30 cellular contexts compared by ENCODE assay signal in the genomic region with DNA sequence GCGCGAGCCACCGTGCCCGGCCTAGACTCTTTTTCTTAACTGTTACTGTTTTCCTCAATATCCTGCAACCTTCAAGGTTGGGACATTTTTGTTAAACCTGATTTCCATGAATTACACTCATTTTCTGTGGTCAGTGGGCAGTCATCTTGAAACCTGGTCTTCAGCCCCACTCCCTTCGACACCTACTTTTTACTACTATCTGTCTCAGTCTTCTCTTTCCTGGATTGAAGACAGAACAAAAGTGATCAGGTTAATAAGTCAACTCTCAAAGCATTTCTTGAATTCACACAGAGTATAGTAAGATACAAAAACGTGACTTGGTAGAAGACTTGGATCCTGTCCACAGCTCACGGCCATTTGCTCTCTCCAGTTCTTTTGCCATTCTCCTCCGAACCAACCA. TPM values are rescaled to one million over a fixed set of nuclear protein-coding genes. Genes with fewer than 3 reads are reported as not detected.
A peak's percentile ranks its signal among the peaks of the same experiment; 100 is the strongest.
DNase-seq lines count a peak whose midpoint lies in the region; ATAC-seq, FAIRE-seq and TF ChIP-seq lines count a peak whose summit lies in the region.
"Had no signal": no experiment of that assay in that cellular context is flagged by ENCODE, and none has a peak within 500 bp of the region (broad histone marks: within the 10 kb centered on the region; RNA-seq: fewer than 3 reads in every experiment).

No MANE protein-coding gene starts in this region.

- BruUV-seq in IMR-90 (replicated peaks; lab: Mats Ljungman, UMichigan) = no TSS peak

- H3K9me3 Mint-ChIP-seq in stimulated activated effector memory CD8-positive, alpha-beta T cell treated with anti-CD3 and anti-CD28 coated beads, Interleukin-12 subunit alpha, Interleukin-12 subunit beta, amount 100 ng/mL, for 72 hours = no peaks in the 10 kb centered on the region
- H3K9me3 Mint-ChIP-seq: activated CD4-positive, alpha-beta memory T cell treated with anti-CD3 and anti-CD28 coated beads for 36 hours; activated naive CD8-positive, alpha-beta T cell treated with anti-CD3 and anti-CD28 coated beads, Interleukin-2, amount 10 ng/mL, durations not matched to agents 7 days and 5 days had no signal

- H4K5ac ChIP-seq in IMR-90 (ENCODE audit: low read depth, low read length) = no peak overlapping the region

- H3K4me3 Mint-ChIP-seq in T-helper 17 cell = no peak overlapping the region
- peak overlapping the region; percentile 58 for H3K4me3 Mint-ChIP-seq in stimulated activated effector memory CD8-positive, alpha-beta T cell treated with anti-CD3 and anti-CD28 coated beads, Interleukin-12 subunit alpha, Interleukin-12 subunit beta, amount 100 ng/mL, for 72 hours
- H3K4me3 Mint-ChIP-seq: activated CD4-positive, alpha-beta memory T cell treated with anti-CD3 and anti-CD28 coated beads for 36 hours; activated naive CD8-positive, alpha-beta T cell treated with anti-CD3 and anti-CD28 coated beads, Interleukin-2, amount 10 ng/mL, durations not matched to agents 7 days and 5 days had no signal

- no peak overlapping the region for H4K91ac ChIP-seq in IMR-90 (ENCODE audit: insufficient read depth, low read depth, low read length)

- TF ChIP-seq CTCF in IMR-90 (conservative IDR thresholded peaks at IDR 0.05; ENCODE audit: low read depth, low read length) = no peak
- no peak for TF ChIP-seq CTCF in hepatocyte (IDR thresholded peaks at IDR 0.05; ENCODE audit: poor library complexity)

- peak overlapping the region; percentile 52 for H3K4ac ChIP-seq in IMR-90 (ENCODE audit: low read depth, low read length)

- H4K20me1 ChIP-seq in IMR-90 (ENCODE audit: insufficient read depth, low read length) (peaks cover 73% of the 10 kb centered on the region), hepatocyte (ENCODE audit: insufficient read depth, poor library complexity, severe bottlenecking) (peaks cover 26% of the 10 kb centered on the region)

- H3K4me3 ChIP-seq in IMR-90 (ENCODE audit: insufficient read depth, low read depth, low read length) (no peak overlapping the region), hepatocyte (no peak overlapping the region)
- H3K4me3 ChIP-seq: ascending aorta, psoas muscle, upper lobe of left lung had no signal

- CTCF ChIA-PET in IMR-90 (lab: Yijun Ruan, JAX) = no interaction called here

- no peak overlapping the region for H2BK5ac ChIP-seq in IMR-90 (ENCODE audit: low read depth, low read length, poor library complexity, severe bottlenecking)

- dilution Hi-C loops in IMR-90 (cut with HindIII; ENCODE audit: low sequenced_read_pairs, unreplicated experiment) = no loop called here

- H2AK9ac ChIP-seq in IMR-90 (replicated peaks; ENCODE audit: low read depth, low read length, poor library complexity) = no peak overlapping the region

- no peak overlapping the region for H3K9ac ChIP-seq in IMR-90 (ENCODE audit: low read depth, low read length)

- H2AFZ ChIP-seq in IMR-90 (replicated peaks; ENCODE audit: low read length, poor library complexity) = no peak overlapping the region
- no peak overlapping the region for H2AFZ ChIP-seq in hepatocyte

- no peak overlapping the region for H2BK20ac ChIP-seq in IMR-90 (ENCODE audit: low read depth, low read length)

- no CpG with 5 or more reads among the region's 8 CpGs for WGBS in IMR-90 (ENCODE audit: extremely low coverage in 2 of 2, insufficient read length in 1 of 2), 2 experiments
- 95% methylated on average over 8 of the region's 8 CpGs for WGBS in hepatocyte (ENCODE audit: low lambda C conversion rate, missing lambda C conversion rate)

- H3K4me1 ChIP-seq in IMR-90 (ENCODE audit: control insufficient read depth, insufficient read depth, low read length) (peaks cover 19% of the 10 kb centered on the region), hepatocyte (ENCODE audit: insufficient read depth) (peaks cover 25% of the 10 kb centered on the region)

- no peak overlapping the region for H3K4me2 ChIP-seq in IMR-90 (ENCODE audit: low read depth, low read length)
- no peak overlapping the region for H3K4me2 ChIP-seq in hepatocyte

- FAIRE-seq in HTR-8/SVneo (lab: Jason Lieb, UNC) = no peak
- FAIRE-seq: colon had no signal

- H3K4me1 Mint-ChIP-seq in T-helper 17 cell = peaks cover 56% of the 10 kb centered on the region
- H3K4me1 Mint-ChIP-seq in stimulated activated effector memory CD8-positive, alpha-beta T cell treated with anti-CD3 and anti-CD28 coated beads, Interleukin-12 subunit alpha, Interleukin-12 subunit beta, amount 100 ng/mL, for 72 hours = peaks cover 74% of the 10 kb centered on the region

- POLR2A ChIA-PET in IMR-90 (lab: Charles Lee; ENCODE audit: unreplicated experiment) = no interaction called here

- no peak for TF ChIP-seq RAD21 in IMR-90 (IDR thresholded peaks at IDR 0.05; ENCODE audit: low read length)

- H3K18ac ChIP-seq in IMR-90 (ENCODE audit: low read depth, low read length) = no peak overlapping the region

- peak overlapping the region; percentile 94 for H3K27ac Mint-ChIP-seq in T-helper 17 cell
- H3K27ac Mint-ChIP-seq in stimulated activated effector memory CD8-positive, alpha-beta T cell treated with anti-CD3 and anti-CD28 coated beads, Interleukin-12 subunit alpha, Interleukin-12 subunit beta, amount 100 ng/mL, for 72 hours = peak overlapping the region; percentile 12
- H3K27ac Mint-ChIP-seq: activated CD4-positive, alpha-beta memory T cell treated with anti-CD3 and anti-CD28 coated beads for 36 hours; activated naive CD8-positive, alpha-beta T cell treated with anti-CD3 and anti-CD28 coated beads, Interleukin-2, amount 10 ng/mL, durations not matched to agents 7 days and 5 days had no signal

- H3K27ac ChIP-seq in IMR-90 (ENCODE audit: insufficient read depth, low read length) (peak overlapping the region; percentile 30; the same call in 1 of the 2 replicates), hepatocyte (peak overlapping the region; percentile 23)
- H3K27ac ChIP-seq: ascending aorta, psoas muscle had no signal

- H3K27me3 Mint-ChIP-seq in T-helper 17 cell = no peaks in the 10 kb centered on the region
- H3K27me3 Mint-ChIP-seq: activated CD4-positive, alpha-beta memory T cell treated with anti-CD3 and anti-CD28 coated beads for 36 hours; activated naive CD8-positive, alpha-beta T cell treated with anti-CD3 and anti-CD28 coated beads, Interleukin-2, amount 10 ng/mL, durations not matched to agents 7 days and 5 days had no signal

- peak overlapping the region; percentile 44; the same call in 1 of the 2 replicates for H2AK5ac ChIP-seq in IMR-90 (ENCODE audit: low read depth, low read length)

- in situ Hi-C loops in IMR-90 (cut with MboI; ENCODE audit: low sequenced_read_pairs) = no loop called here

- no peak for TF ChIP-seq POLR2A in IMR-90 (IDR thresholded peaks at IDR 0.05; ENCODE audit: low read depth, low read length)
- TF ChIP-seq POLR2A in GM18505 (IDR thresholded peaks at IDR 0.05; ENCODE audit: borderline replicate concordance, extremely low read depth, insufficient read depth, insufficient read length) = no peak

- peaks cover 4% of the 10 kb centered on the region for H3K36me3 Mint-ChIP-seq in T-helper 17 cell (ENCODE audit: low read depth)
- H3K36me3 Mint-ChIP-seq in stimulated activated effector memory CD8-positive, alpha-beta T cell treated with anti-CD3 and anti-CD28 coated beads, Interleukin-12 subunit alpha, Interleukin-12 subunit beta, amount 100 ng/mL, for 72 hours = peaks cover 8% of the 10 kb centered on the region

- no peak overlapping the region for H3K56ac ChIP-seq in IMR-90 (ENCODE audit: extremely low read depth, insufficient read depth, low read length)

- H3K14ac ChIP-seq in IMR-90 (replicated peaks; ENCODE audit: low read depth, low read length) = peak overlapping the region; percentile 59

- H3K9me3 ChIP-seq in IMR-90 (ENCODE audit: control insufficient read depth, insufficient read depth, low read length) (no peaks in the 10 kb centered on the region), T-helper 17 cell (ENCODE audit: control insufficient read depth, low read length, poor library complexity, severe bottlenecking) (no peaks in the 10 kb centered on the region), hepatocyte (ENCODE audit: low read depth) (no peaks in the 10 kb centered on the region)
- H3K9me3 ChIP-seq: ascending aorta, psoas muscle, upper lobe of left lung had no signal

- H3K36me3 ChIP-seq in IMR-90 (ENCODE audit: control insufficient read depth, insufficient read depth, low read length) (peaks cover 5% of the 10 kb centered on the region; the same call in 1 of the 2 replicates), hepatocyte (replicated peaks; ENCODE audit: insufficient read depth, low read depth) (no peaks in the 10 kb centered on the region)
- H3K36me3 ChIP-seq: ascending aorta had no signal

- H3K23ac ChIP-seq in IMR-90 (ENCODE audit: low read depth, low read length) = peak overlapping the region; percentile 48; the same call in 1 of the 2 replicates

- DNase-seq in IMR-90 (no peak), T-helper 17 cell (no peak), hepatocyte (ENCODE audit: low spot score) (no peak), HTR-8/SVneo (ENCODE audit: insufficient read length, low spot score) (no peak), amygdala (lab: John Stamatoyannopoulos, UW) (no peak)
- no peak for DNase-seq in stimulated activated effector memory CD8-positive, alpha-beta T cell treated with anti-CD3 and anti-CD28 coated beads, Interleukin-12 subunit alpha, Interleukin-12 subunit beta, amount 100 ng/mL, for 72 hours (ENCODE audit: low spot score in 2 of 2)
- DNase-seq: activated CD4-positive, alpha-beta memory T cell treated with anti-CD3 and anti-CD28 coated beads for 36 hours; activated CD4-positive, alpha-beta T cell treated with anti-CD3 and anti-CD28 coated beads for 1 hour; activated effector memory CD4-positive, alpha-beta T cell treated with Interleukin-2 at 50 U/mL for 16 hours; activated naive CD8-positive, alpha-beta T cell treated with anti-CD3 and anti-CD28 coated beads, Interleukin-2, amount 10 ng/mL, durations not matched to agents 7 days and 5 days; C1 segment of cervical spinal cord; Calu3; DMS79; effector memory CD4-positive, alpha-beta T cell; GDM1; glutamatergic neuron; HCEC 1CT; mesendoderm; NCI-H1694; NCI-H510A; psoas muscle; stimulated activated CD4-positive, alpha-beta T cell treated with anti-CD3 and anti-CD28 coated beads, Interleukin-4, amount 100 ng/mL, for 1 hour; T-helper 2 cell; upper lobe of left lung had no signal

- intact Hi-C loops in IMR-90 (cut with micrococcal nuclease) = no loop called here

- ATAC-seq in IMR-90 (ENCODE audit: low read depth) = no peak
- no peak for ATAC-seq in T-helper 17 cell
- ATAC-seq in stimulated activated effector memory CD8-positive, alpha-beta T cell treated with anti-CD3 and anti-CD28 coated beads, Interleukin-12 subunit alpha, Interleukin-12 subunit beta, amount 100 ng/mL, for 72 hours = no peak
- ATAC-seq in GM18505 (IDR thresholded peaks at IDR 0.05; ENCODE audit: unreplicated experiment) = no peak
- ATAC-seq: psoas muscle, sciatic nerve, SK-N-SH treated with all-trans-retinoic acid at 6 μM for 48 hours had no signal

- no peaks in the 10 kb centered on the region for H3K9me2 ChIP-seq in hepatocyte (replicated peaks; ENCODE audit: insufficient read depth)

- H3K79me1 ChIP-seq in IMR-90 (ENCODE audit: low read depth in 1 of 2, low read length in 2 of 2) = peaks cover 40 to 84% of the 10 kb centered on the region in 2 experiments

- no peak overlapping the region for H4K8ac ChIP-seq in IMR-90 (ENCODE audit: low read depth in 2 of 2, low read length in 2 of 2)

- H3K9me1 ChIP-seq in IMR-90 (ENCODE audit: insufficient read depth, low read length) = peaks cover 48% of the 10 kb centered on the region

- 0 out of 3 replicates have a peak overlapping the region, but pooled peaks have one; percentile 53 for H2BK15ac ChIP-seq in IMR-90 (ENCODE audit: low read depth, low read length)

- H3K79me2 ChIP-seq in hepatocyte = peaks cover 98% of the 10 kb centered on the region

- no peaks in the 10 kb centered on the region for H3K27me3 ChIP-seq in IMR-90 (ENCODE audit: control insufficient read depth, insufficient read depth, low read length)
- H3K27me3 ChIP-seq in hepatocyte = no peaks in the 10 kb centered on the region
- H3K27me3 ChIP-seq: ascending aorta, upper lobe of left lung had no signal

- peak overlapping the region; percentile 27 for H2BK120ac ChIP-seq in IMR-90 (ENCODE audit: low read depth, low read length)

RNA-seq across cellular contexts. Expression of a gene that starts 6.1 kb away (rescaled TPM):
- 12.2 and 12.8 TPM in 2 replicates for total RNA-seq in IMR-90 (2012; rRNA removed)
- polyA plus RNA-seq in IMR-90 (2012; rRNA removed) = 40.9 and 41.3 TPM in 2 replicates
- polyA plus RNA-seq in IMR-90 (2012; cell fraction: cytosol; rRNA removed) = 32.0 and 34.9 TPM in 2 replicates
- polyA plus RNA-seq in IMR-90 (2012; cell fraction: nucleus; rRNA removed; ENCODE audit: low replicate concordance) = 214 and 296 TPM in 2 replicates
- total RNA-seq in T-helper 17 cell = 100 to 1,000 TPM; 188 to 263 TPM
- 24.4 and 45.3 TPM in 2 replicates for total RNA-seq in hepatocyte
- 39.7 and 49.4 TPM in 2 replicates for polyA plus RNA-seq in hepatocyte

RNA-seq across cellular contexts. Expression of a gene that starts 32.3 kb away (rescaled TPM):
- total RNA-seq in IMR-90 (2012; rRNA removed) = 9.4 and 12.5 TPM in 2 replicates
- 28.0 and 28.8 TPM in 2 replicates for polyA plus RNA-seq in IMR-90 (2012; rRNA removed)
- 12.4 and 16.5 TPM in 2 replicates for polyA plus RNA-seq in IMR-90 (2012; cell fraction: cytosol; rRNA removed)
- 159 and 191 TPM in 2 replicates for polyA plus RNA-seq in IMR-90 (2012; cell fraction: nucleus; rRNA removed; ENCODE audit: low replicate concordance)
- total RNA-seq in T-helper 17 cell = 10 to 100 TPM; 30.6 to 32.8 TPM
- total RNA-seq in hepatocyte = 13.9 and 25.2 TPM in 2 replicates
- polyA plus RNA-seq in hepatocyte = 21.8 and 27.3 TPM in 2 replicates

RNA-seq across cellular contexts. Expression of a gene that starts 43.3 kb away (rescaled TPM):
- total RNA-seq in IMR-90 (2012; rRNA removed) (217 and 244 TPM in 2 replicates), T-helper 17 cell (10 to 100 TPM; 54.3 to 59.7 TPM), hepatocyte (126 and 154 TPM in 2 replicates)
- polyA plus RNA-seq in IMR-90 (2012; rRNA removed) (254 and 291 TPM in 2 replicates), hepatocyte (287 and 295 TPM in 2 replicates)
- polyA plus RNA-seq in IMR-90 (2012; cell fraction: cytosol; rRNA removed) = 313 and 446 TPM in 2 replicates
- polyA plus RNA-seq in IMR-90 (2012; cell fraction: nucleus; rRNA removed; ENCODE audit: low replicate concordance) = 108 and 126 TPM in 2 replicates

RNA-seq across cellular contexts. Expression of a gene that starts 50.5 kb away (rescaled TPM):
- total RNA-seq in IMR-90 (2012; rRNA removed) = not detected in 2 replicates
- not detected in 2 replicates for polyA plus RNA-seq in IMR-90 (2012; rRNA removed)
- not detected in 2 replicates for polyA plus RNA-seq in IMR-90 (2012; cell fraction: cytosol; rRNA removed)
- polyA plus RNA-seq in IMR-90 (2012; cell fraction: nucleus; rRNA removed; ENCODE audit: low replicate concordance) = not detected in 2 replicates
- under 1 TPM in 1 of 2 donors, not detected in 1; 0.34 TPM for total RNA-seq in T-helper 17 cell
- total RNA-seq in hepatocyte = 36.4 and 40.1 TPM in 2 replicates
- polyA plus RNA-seq in hepatocyte = 80.7 and 100.0 TPM in 2 replicates
- total RNA-seq: activated CD4-positive, alpha-beta memory T cell treated with anti-CD3 and anti-CD28 coated beads for 36 hours; activated naive CD8-positive, alpha-beta T cell treated with anti-CD3 and anti-CD28 coated beads, Interleukin-2, amount 10 ng/mL, durations not matched to agents 7 days and 5 days; ascending aorta; LHCN-M2; psoas muscle; sciatic nerve had no signal
- polyA plus RNA-seq: psoas muscle had no signal
